1 cellular context compared by ENCODE assay signal in the genomic region with DNA sequence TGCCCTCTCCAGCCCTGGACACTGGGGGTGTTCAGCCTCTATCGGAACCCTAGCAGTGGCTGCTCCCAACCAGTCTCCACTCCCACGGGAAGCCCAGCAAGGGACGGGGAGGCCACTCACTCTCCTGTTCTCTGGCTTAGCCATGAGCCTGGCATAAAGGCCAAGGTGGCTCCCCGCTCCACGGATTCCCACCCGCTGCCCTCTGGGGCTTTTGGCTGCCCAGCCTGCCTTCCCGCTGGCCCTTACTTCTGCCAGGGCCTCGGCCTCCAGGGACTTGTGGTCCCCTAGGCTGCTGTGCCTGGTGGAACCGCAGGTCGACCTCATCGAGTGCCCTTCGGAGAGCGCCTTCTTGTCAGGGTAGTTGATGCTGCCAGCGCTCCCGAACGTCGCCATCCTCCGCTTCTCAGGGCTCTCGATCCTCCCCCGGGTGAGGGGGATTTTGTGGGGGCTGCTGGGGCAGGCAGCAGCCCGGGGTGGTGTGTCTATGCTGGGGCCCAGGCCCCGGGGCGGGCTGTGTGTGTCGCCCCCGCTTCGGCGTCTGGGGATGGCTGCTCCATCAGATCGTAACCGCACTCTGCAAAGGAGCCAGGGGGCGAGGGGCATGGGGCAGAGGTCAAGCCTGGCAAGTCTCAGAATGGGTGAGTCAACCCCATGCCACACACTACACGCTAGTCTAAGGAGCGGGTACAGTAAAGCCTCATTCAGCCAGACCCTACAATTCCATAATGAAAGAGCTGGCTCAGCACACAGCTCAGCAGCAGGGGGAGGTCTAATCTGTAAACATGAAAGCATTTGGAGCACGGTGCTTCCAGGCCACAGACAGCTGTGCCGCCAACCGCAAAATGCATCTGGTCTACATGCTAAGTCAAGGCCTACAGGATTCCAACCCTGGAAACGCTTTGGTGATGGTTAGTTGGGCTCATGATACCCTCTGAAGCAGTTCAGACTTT.
TF ChIP-seq lines count a peak whose summit lies in the region.

No MANE protein-coding gene starts in this region.

TF ChIP-seq in K562, 482 proteins besides CTCF, POLR2A, EP300 and RAD21:
- no peak for TF ChIP-seq RBFOX2 (IDR thresholded peaks at IDR 0.05; ENCODE audit: low read depth, low read length)
- TF ChIP-seq, protein P1, sequence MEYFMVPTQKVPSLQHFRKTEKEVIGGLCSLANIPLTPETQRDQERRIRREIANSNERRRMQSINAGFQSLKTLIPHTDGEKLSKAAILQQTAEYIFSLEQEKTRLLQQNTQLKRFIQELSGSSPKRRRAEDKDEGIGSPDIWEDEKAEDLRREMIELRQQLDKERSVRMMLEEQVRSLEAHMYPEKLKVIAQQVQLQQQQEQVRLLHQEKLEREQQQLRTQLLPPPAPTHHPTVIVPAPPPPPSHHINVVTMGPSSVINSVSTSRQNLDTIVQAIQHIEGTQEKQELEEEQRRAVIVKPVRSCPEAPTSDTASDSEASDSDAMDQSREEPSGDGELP (CRISPR knock-in tag; IDR thresholded peaks at IDR 0.05; ENCODE audit: borderline replicate concordance) = peak; percentile 55; the same call in 1 of the 2 replicates
TF ChIP-seq in K562: peak in this region for 1.
